In the genomic region with DNA sequence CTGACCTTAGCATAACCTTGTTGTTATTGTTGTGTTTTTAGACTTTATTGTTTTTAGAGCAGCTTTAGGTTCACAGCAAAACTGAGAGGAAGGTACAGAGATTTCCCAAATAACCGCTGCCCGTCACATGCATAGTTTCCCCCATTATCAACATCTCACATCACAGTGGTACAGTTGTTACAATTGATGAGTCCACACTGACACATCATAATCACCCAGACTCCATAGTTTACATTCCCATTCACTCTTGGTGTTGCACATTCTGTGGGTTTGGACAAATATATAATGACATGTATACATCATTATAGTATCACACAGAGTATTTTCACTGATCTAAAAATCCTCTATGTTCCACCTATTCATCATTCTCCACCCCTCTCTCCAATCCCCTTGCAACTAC, we compare ENCODE assay signal across 23 cellular contexts.
"Had no signal": no experiment of that assay in that cellular context is flagged by ENCODE, and none has a peak within 500 bp of the region (broad histone marks: within the 10 kb centered on the region; RNA-seq: fewer than 3 reads in every experiment).

No MANE protein-coding gene starts in this region.

- H3K27me3 ChIP-seq: esophagus muscularis mucosa, gastroesophageal sphincter, right lobe of liver, testis, tibial nerve, upper lobe of right lung, vagina had no signal

- H3K9me3 ChIP-seq: esophagus muscularis mucosa, gastroesophageal sphincter, psoas muscle, right lobe of liver, testis, tibial nerve, upper lobe of right lung, vagina had no signal

- FAIRE-seq: kidney had no signal

- H3K4me1 ChIP-seq: gastroesophageal sphincter, right lobe of liver, tibial nerve, upper lobe of right lung, vagina had no signal

- H3K36me3 ChIP-seq: right lobe of liver had no signal

- H3K27me3 Mint-ChIP-seq: naive thymus-derived CD4-positive, alpha-beta T cell; stimulated activated memory B cell treated with anti-CD40 and anti-IgM and Interleukin-4, amounts not matched to agents 10 μg/mL and 1 μg/mL and 100 μg/mL, for 72 hours; stimulated activated naive CD8-positive, alpha-beta T cell treated with anti-CD3 and anti-CD28 coated beads, Interleukin-15, amount 100 ng/mL, for 72 hours had no signal

- H3K4me3 Mint-ChIP-seq: immature natural killer cell; naive thymus-derived CD4-positive, alpha-beta T cell; nephron progenitor cell; stimulated activated memory B cell treated with anti-CD40 and anti-IgM and Interleukin-4, amounts not matched to agents 10 μg/mL and 1 μg/mL and 100 μg/mL, for 72 hours; stimulated activated naive CD8-positive, alpha-beta T cell treated with anti-CD3 and anti-CD28 coated beads, Interleukin-15, amount 100 ng/mL, for 72 hours had no signal

- H3K27ac ChIP-seq: epithelial cell of prostate, esophagus muscularis mucosa, gastroesophageal sphincter, psoas muscle, right lobe of liver, testis, tibial nerve, upper lobe of right lung, vagina had no signal

- H3K4me1 Mint-ChIP-seq: stimulated activated memory B cell treated with anti-CD40 and anti-IgM and Interleukin-4, amounts not matched to agents 10 μg/mL and 1 μg/mL and 100 μg/mL, for 72 hours; stimulated activated naive CD8-positive, alpha-beta T cell treated with anti-CD3 and anti-CD28 coated beads, Interleukin-15, amount 100 ng/mL, for 72 hours had no signal

- DNase-seq: effector memory CD4-positive, alpha-beta T cell; glutamatergic neuron; immature natural killer cell; kidney; left colon; left ventricle myocardium superior; naive thymus-derived CD4-positive, alpha-beta T cell; nephron progenitor cell; psoas muscle; retina; right lobe of liver; stimulated activated CD4-positive, alpha-beta T cell treated with anti-CD3 and anti-CD28 coated beads, Interleukin-1b, Interleukin-23, amount 100 ng/mL, for 48 hours; stimulated activated CD4-positive, alpha-beta T cell treated with anti-CD3 and anti-CD28 coated beads, Interleukin-4, amount 100 ng/mL, for 24 hours; stimulated activated naive CD8-positive, alpha-beta T cell treated with anti-CD3 and anti-CD28 coated beads, Interleukin-15, amount 100 ng/mL, for 72 hours; testis; upper lobe of right lung had no signal

- H3K9me3 Mint-ChIP-seq: immature natural killer cell; stimulated activated memory B cell treated with anti-CD40 and anti-IgM and Interleukin-4, amounts not matched to agents 10 μg/mL and 1 μg/mL and 100 μg/mL, for 72 hours; stimulated activated naive CD8-positive, alpha-beta T cell treated with anti-CD3 and anti-CD28 coated beads, Interleukin-15, amount 100 ng/mL, for 72 hours had no signal

- H3K4me3 ChIP-seq: esophagus muscularis mucosa, gastroesophageal sphincter, lung, psoas muscle, right lobe of liver, testis, tibial nerve, upper lobe of right lung, vagina had no signal

- H3K27ac Mint-ChIP-seq: immature natural killer cell; nephron progenitor cell; stimulated activated memory B cell treated with anti-CD40 and anti-IgM and Interleukin-4, amounts not matched to agents 10 μg/mL and 1 μg/mL and 100 μg/mL, for 72 hours had no signal
